ENCODE assay signal across 1 cellular context in genomic region chr1:54800041-54800898, GRCh38.
TF ChIP-seq lines count a peak whose summit lies in the region.

No MANE protein-coding gene starts in this region.

TF ChIP-seq in HCT116, 20 proteins besides CTCF, POLR2A, EP300 and RAD21 (continued from another document):
- TF ChIP-seq REST (IDR thresholded peaks at IDR 0.05; ENCODE audit: low read depth) (no peak), JUND (IDR thresholded peaks at IDR 0.05) (no peak)
TF ChIP-seq in HCT116: peak in this region for 0.
